8 cellular contexts compared by ENCODE assay signal in the genomic region with DNA sequence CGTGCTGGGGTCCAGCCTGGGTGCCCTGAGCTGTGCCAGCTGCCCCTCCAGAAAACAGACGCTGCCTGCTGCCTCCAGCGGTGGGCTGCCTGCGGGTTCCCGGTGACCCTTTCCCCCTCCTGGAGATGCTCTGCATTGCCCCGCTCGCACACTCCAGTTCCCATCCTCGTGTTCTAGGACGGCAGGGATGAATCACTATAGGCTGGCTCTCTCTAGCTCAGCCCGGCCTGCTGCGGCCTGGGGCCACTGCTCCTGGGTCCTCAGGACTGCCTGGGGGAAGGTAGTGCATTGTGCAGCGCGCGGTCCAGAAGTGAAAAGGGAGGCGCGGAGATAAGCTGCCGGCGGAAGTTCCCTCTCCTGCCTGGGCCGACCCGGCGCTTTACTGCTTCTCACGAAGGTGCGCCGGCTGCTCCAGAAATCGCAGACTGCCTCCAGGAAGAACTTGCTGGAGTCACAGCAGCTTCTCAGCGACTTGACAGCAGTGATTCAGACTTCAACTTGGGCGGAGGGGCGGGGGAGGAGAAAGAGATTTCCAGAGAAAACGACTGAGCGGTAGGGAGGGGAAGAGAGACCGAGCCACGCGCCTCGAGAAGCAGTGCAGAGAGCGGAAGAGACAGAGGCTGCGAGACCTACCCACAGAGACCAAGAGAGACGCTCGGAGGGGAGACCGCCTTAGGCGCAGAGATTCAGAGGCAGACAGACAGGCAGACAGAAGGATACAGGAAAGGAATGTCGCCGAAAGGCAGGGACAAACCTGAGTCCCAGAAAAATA. TPM values are rescaled to one million over a fixed set of nuclear protein-coding genes. Genes with fewer than 3 reads are reported as not detected.
DNase-seq lines count a peak whose midpoint lies in the region; ATAC-seq and TF ChIP-seq lines count a peak whose summit lies in the region.

No MANE protein-coding gene starts in this region.

- intact Hi-C loops in body of pancreas (cut with DNase I): no loop called here

- TF ChIP-seq POLR2A in body of pancreas (IDR thresholded peaks at IDR 0.05): no peak

- H3K9ac ChIP-seq in HUES6 (ENCODE audit: low read length): peak overlapping the region; percentile 74

- DNase-seq in activated naive CD4-positive, alpha-beta T cell treated with Interleukin-2 at 50 U/mL for 16 hours: peak; percentile 31
- no peak for DNase-seq in activated naive CD4-positive, alpha-beta T cell treated with anti-CD3 and anti-CD28 coated beads, Interleukin-2, amount 50 U/mL, for 16 hours
- DNase-seq in body of pancreas (peak in 2 of 4 donors; percentile 30 to 32), kidney tubule cell (ENCODE audit: low spot score) (peak; percentile 78), NCI-H1694 treated with DMSO at 0.1 percent for 48 hours (lab: John Stamatoyannopoulos, UW) (no peak), occipital lobe (lab: John Stamatoyannopoulos, UW) (no peak)
- DNase-seq in stimulated activated CD8-positive, alpha-beta memory T cell treated with anti-CD3 and anti-CD28 coated beads, Interleukin-7, amount 100 ng/mL, for 4 hours (ENCODE audit: low read depth in 2 of 2): peak; percentile 18 to 48

- no peaks in the 10 kb centered on the region for H3K9me3 ChIP-seq in HUES6 (ENCODE audit: control insufficient read depth, insufficient read depth, low read depth, low read length)
- no peaks in the 10 kb centered on the region for H3K9me3 ChIP-seq in body of pancreas

- WGBS in body of pancreas, 2 donors: 2 to 3% methylated on average over 31 to 42 of the region's 42 CpGs

- H3K27me3 ChIP-seq in HUES6 (ENCODE audit: control insufficient read depth, insufficient read depth, low read length) (peaks cover 97% of the 10 kb centered on the region), body of pancreas (peaks cover 0 to 45% of the 10 kb centered on the region in 2 donors)

- H3K4me1 ChIP-seq in HUES6 (ENCODE audit: control insufficient read depth, insufficient read depth, low read length): peaks cover 31% of the 10 kb centered on the region; the same call in 1 of the 2 replicates
- peaks cover 29% of the 10 kb centered on the region for H3K4me1 ChIP-seq in body of pancreas

- H3K27ac ChIP-seq in HUES6 (ENCODE audit: low read depth, low read length) (no peak overlapping the region), body of pancreas (no peak overlapping the region)

- H3K4me3 ChIP-seq in HUES6 (ENCODE audit: low read depth, low read length) (peak overlapping the region; percentile 56), body of pancreas (no peak overlapping the region)

- peak; percentile 55 for ATAC-seq in body of pancreas

- H3K36me3 ChIP-seq in HUES6 (ENCODE audit: control insufficient read depth, insufficient read depth, low read length): no peaks in the 10 kb centered on the region
- no peaks in the 10 kb centered on the region for H3K36me3 ChIP-seq in body of pancreas (replicated peaks in 1 of 2; ENCODE audit: insufficient read depth in 1 of 2, low read depth in 2 of 2)

- TF ChIP-seq CTCF in body of pancreas (IDR thresholded peaks at IDR 0.05): no peak

RNA-seq across cellular contexts. Expression of gene MSX1, which starts 6.7 kb away (rescaled TPM):
- total RNA-seq in body of pancreas (1 to 10 TPM; 3.9 to 7.6 TPM), occipital lobe (3.0 TPM)

Comparison
In these comparisons a context has a peak if more than half of its experiments do, and no peak if none do; other contexts are left out.
1. DNase-seq: peak in activated naive CD4-positive, alpha-beta T cell treated with Interleukin-2 at 50 U/mL for 16 hours (single experiment), kidney tubule cell (single experiment) and stimulated activated CD8-positive, alpha-beta memory T cell treated with anti-CD3 and anti-CD28 coated beads, Interleukin-7, amount 100 ng/mL, for 4 hours (2 of 2); none in activated naive CD4-positive, alpha-beta T cell treated with anti-CD3 and anti-CD28 coated beads, Interleukin-2, amount 50 U/mL, for 16 hours (single experiment), NCI-H1694 treated with DMSO at 0.1 percent for 48 hours (single experiment) and occipital lobe (single experiment).